Comparison of ENCODE assay signal across 8 cellular contexts in the genomic region with DNA sequence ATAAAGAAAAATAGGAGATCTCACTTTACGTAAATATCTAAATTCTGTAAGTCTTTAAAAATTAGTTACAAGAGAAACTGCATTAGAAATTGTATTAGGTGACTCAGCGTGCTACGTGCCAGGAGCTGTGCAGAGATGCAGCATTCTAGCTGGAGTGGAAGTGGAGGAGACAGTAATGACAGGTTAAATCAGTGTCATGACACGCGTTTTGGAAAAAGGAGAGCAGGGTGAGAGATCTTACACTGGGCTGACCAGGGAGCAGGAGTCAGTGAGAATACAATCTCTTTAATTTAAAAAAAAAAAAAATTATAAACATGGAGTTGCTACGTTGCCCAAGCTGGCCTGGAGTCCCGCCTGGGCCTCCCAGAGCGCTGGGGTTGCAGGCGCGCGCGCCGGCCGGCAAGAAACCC. TPM values are rescaled to one million over a fixed set of nuclear protein-coding genes. Genes with fewer than 3 reads are reported as not detected.
DNase-seq lines count a peak whose midpoint lies in the region; ATAC-seq and TF ChIP-seq lines count a peak whose summit lies in the region.

No MANE protein-coding gene starts in this region.

- no peaks in the 10 kb centered on the region for H3K9me2 ChIP-seq in OCI-LY1 (ENCODE audit: low read depth, low read length)

- H3K9me3 Mint-ChIP-seq in dendritic cell treated with granulocyte-macrophage colony-stimulating factor and Interleukin-4, amounts not matched to agents 40 ng/mL and 50 ng/mL, for 4 days = no peaks in the 10 kb centered on the region

- H3K36me3 Mint-ChIP-seq in dendritic cell treated with granulocyte-macrophage colony-stimulating factor and Interleukin-4, amounts not matched to agents 40 ng/mL and 50 ng/mL, for 4 days (ENCODE audit: low read depth) = peaks cover 20% of the 10 kb centered on the region

- in situ Hi-C loops in GM13977 (cut with MboI; ENCODE audit: low pct_unique_long_range_greater_than_20kb, low sequenced_read_pairs, unreplicated experiment) = no loop called here

- peak overlapping the region; percentile 88 for H3K4me3 Mint-ChIP-seq in dendritic cell treated with granulocyte-macrophage colony-stimulating factor and Interleukin-4, amounts not matched to agents 40 ng/mL and 50 ng/mL, for 4 days

- TF ChIP-seq CTCF in C4-2B (conservative IDR thresholded peaks at IDR 0.05) = no peak
- TF ChIP-seq CTCF in OCI-LY1 (IDR thresholded peaks at IDR 0.05; ENCODE audit: low read length) = no peak
- TF ChIP-seq CTCF in GM13977 (IDR thresholded peaks at IDR 0.05; ENCODE audit: extremely low read depth, insufficient read depth, missing control alignments) = no peak

- no peak overlapping the region for H2AFZ ChIP-seq in OCI-LY1 (ENCODE audit: low read length)

- H3K9me3 ChIP-seq in OCI-LY1 (ENCODE audit: low read length) = no peaks in the 10 kb centered on the region
- H3K9me3 ChIP-seq in mononuclear cell (ENCODE audit: low read depth, low read length) = no peaks in the 10 kb centered on the region

- peak overlapping the region; percentile 81 for H3K9ac ChIP-seq in OCI-LY1 (ENCODE audit: low read length)

- intact Hi-C loops in dendritic cell treated with granulocyte-macrophage colony-stimulating factor and Interleukin-4, amounts not matched to agents 40 ng/mL and 50 ng/mL, for 4 days (cut with micrococcal nuclease) = loop anchor here (2.0 kb wide), 2 partner anchors 58 to 200 kb away; a partner anchor contains a TSS

- peaks cover 29% of the 10 kb centered on the region for H3K36me3 ChIP-seq in OCI-LY1 (ENCODE audit: insufficient read depth, low read length)

- peaks cover 11% of the 10 kb centered on the region for H3K79me2 ChIP-seq in OCI-LY1 (ENCODE audit: insufficient read depth, low read length)

- H3K4me1 ChIP-seq in OCI-LY1 (ENCODE audit: insufficient read depth, low read length, severe bottlenecking) (peaks cover 22% of the 10 kb centered on the region), mononuclear cell (ENCODE audit: insufficient read depth, low read length) (peaks cover 9% of the 10 kb centered on the region)

- H3K27me3 ChIP-seq in OCI-LY1 (ENCODE audit: insufficient read depth, low read length) (no peaks in the 10 kb centered on the region), mononuclear cell (ENCODE audit: insufficient read depth, low read length) (no peaks in the 10 kb centered on the region)

- H3K27me3 Mint-ChIP-seq in dendritic cell treated with granulocyte-macrophage colony-stimulating factor and Interleukin-4, amounts not matched to agents 40 ng/mL and 50 ng/mL, for 4 days = no peaks in the 10 kb centered on the region

- H3K4me1 Mint-ChIP-seq in dendritic cell treated with granulocyte-macrophage colony-stimulating factor and Interleukin-4, amounts not matched to agents 40 ng/mL and 50 ng/mL, for 4 days (ENCODE audit: low read depth) = peaks cover 16% of the 10 kb centered on the region

- peak overlapping the region; percentile 92 for H3K4me2 ChIP-seq in OCI-LY1 (ENCODE audit: low read length)

- peak overlapping the region; percentile 92 for H3K27ac ChIP-seq in C4-2B
- no peak overlapping the region for H3K27ac ChIP-seq in OCI-LY1 (ENCODE audit: low read depth, low read length, poor library complexity, severe bottlenecking)

- H3F3A ChIP-seq in OCI-LY1 (ENCODE audit: insufficient read depth, low read length) = 0 out of 2 replicates have a peak, but pooled peaks cover 5% of the 10 kb centered on the region

- peak overlapping the region; percentile 86 for H3K27ac Mint-ChIP-seq in dendritic cell treated with granulocyte-macrophage colony-stimulating factor and Interleukin-4, amounts not matched to agents 40 ng/mL and 50 ng/mL, for 4 days

- no peak for DNase-seq in GM13977 (ENCODE audit: low spot score)

- ATAC-seq in GM18520 (IDR thresholded peaks at IDR 0.05; ENCODE audit: unreplicated experiment) = peak; percentile 8
- peak; percentile 7 for ATAC-seq in HG03066 (IDR thresholded peaks at IDR 0.05; ENCODE audit: low read depth, unreplicated experiment)
- ATAC-seq in GM19023 (IDR thresholded peaks at IDR 0.05; ENCODE audit: unreplicated experiment) = no peak

- H4K20me1 ChIP-seq in OCI-LY1 (ENCODE audit: insufficient read depth, low read length) = no peaks in the 10 kb centered on the region

- H3K4me3 ChIP-seq in OCI-LY1 (ENCODE audit: low read depth, low read length, poor library complexity, severe bottlenecking) (peak overlapping the region; percentile 72), mononuclear cell (ENCODE audit: low read length) (peak overlapping the region; percentile 71)

RNA-seq across cellular contexts. Expression of a gene that starts 0.6 kb away (rescaled TPM):
- 37.5 TPM for total RNA-seq in mononuclear cell

RNA-seq across cellular contexts. Expression of a gene that starts 58.6 kb away (rescaled TPM):
- total RNA-seq in mononuclear cell = 12.9 TPM
